ENCODE assay signal across 11 cellular contexts in the genomic region with DNA sequence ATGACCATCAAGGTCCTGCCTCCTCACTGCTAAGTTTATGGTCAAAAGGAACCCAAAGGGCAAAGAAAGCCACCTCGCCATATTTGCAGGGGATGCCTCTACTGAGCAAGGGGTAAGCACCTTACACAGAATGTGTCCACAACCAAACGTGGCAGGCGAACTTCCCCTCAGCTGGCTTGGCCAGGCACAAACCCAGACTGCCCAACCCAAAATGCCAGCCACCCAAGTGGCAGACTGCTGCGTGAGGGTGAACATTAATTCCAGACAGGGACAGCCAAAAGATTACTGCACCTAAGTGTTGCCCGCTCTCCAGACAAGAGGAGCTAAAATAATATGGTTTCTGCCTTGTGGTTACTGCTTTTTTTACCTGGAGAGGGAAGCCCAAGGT. TPM values are rescaled to one million over a fixed set of nuclear protein-coding genes. Genes with fewer than 3 reads are reported as not detected.
DNase-seq lines count a peak whose midpoint lies in the region; ATAC-seq and TF ChIP-seq lines count a peak whose summit lies in the region.
"Had no signal": no experiment of that assay in that cellular context is flagged by ENCODE, and none has a peak within 500 bp of the region (broad histone marks: within the 10 kb centered on the region; RNA-seq: fewer than 3 reads in every experiment).

No MANE protein-coding gene starts in this region.

- H3K79me2 ChIP-seq in ACC112 (ENCODE audit: control insufficient read depth, insufficient read depth, low read length, unreplicated experiment) (peaks cover 47% of the 10 kb centered on the region), parathyroid adenoma (peaks cover 8% of the 10 kb centered on the region)

- no peaks in the 10 kb centered on the region for H3K27me3 ChIP-seq in ACC112 (ENCODE audit: insufficient read depth, low read length)
- H3K27me3 ChIP-seq in ascending aorta, result no peaks in the 10 kb centered on the region
- peaks cover 0 to 17% (median 0%) of the 10 kb centered on the region in 7 donors for H3K27me3 ChIP-seq in heart right ventricle
- H3K27me3 ChIP-seq in parathyroid adenoma (ENCODE audit: control insufficient read depth, insufficient read depth, low read length), result no peaks in the 10 kb centered on the region

- DNase-seq in ascending aorta (ENCODE audit: low spot score in 2 of 2), result no peak
- peak in 1 of 2 donors; percentile 37 for DNase-seq in heart right ventricle
- DNase-seq in NCI-H524 treated with DMSO at 0.1 percent for 48 hours (lab: John Stamatoyannopoulos, UW), result no peak
- DNase-seq in ecto neural progenitor cell (ENCODE audit: low spot score), result no peak
- DNase-seq in T-helper 2 cell, result no peak
- DNase-seq: activated CD4-positive, alpha-beta T cell treated with anti-CD3 and anti-CD28 coated beads for 48 hours; NCI-H1048; NCI-H510A treated with DMSO at 0.1 percent for 48 hours had no signal

- H3K4me3 ChIP-seq in ACC112 (ENCODE audit: low read depth, low read length) (peak overlapping the region; percentile 57), ascending aorta (peak overlapping the region in 1 of 2 donors; percentile 65), heart right ventricle (peak overlapping the region in 8 of 10 donors; percentile 23 to 47 (median 42)), parathyroid adenoma (ENCODE audit: low read depth, low read length) (peak overlapping the region; percentile 28)

- H3K27ac ChIP-seq in ACC112 (ENCODE audit: low read depth, low read length) (0 out of 2 replicates have a peak overlapping the region, but pooled peaks have one; percentile 1), ascending aorta (peak overlapping the region; percentile 63 to 84), heart right ventricle (peak overlapping the region; percentile 81 to 96 (median 86)), parathyroid adenoma (peak overlapping the region; percentile 74)

- H3K36me3 ChIP-seq in ACC112 (ENCODE audit: insufficient read depth, low read length), result no peaks in the 10 kb centered on the region
- no peaks in the 10 kb centered on the region for H3K36me3 ChIP-seq in ascending aorta
- H3K36me3 ChIP-seq in heart right ventricle, result no peaks in the 10 kb centered on the region
- H3K36me3 ChIP-seq in parathyroid adenoma (ENCODE audit: control insufficient read depth, insufficient read depth, low read length), result no peaks in the 10 kb centered on the region

- intact Hi-C loops in ascending aorta (cut with DNase I), result loop anchor here (5.0 kb wide), 1 partner anchor 80 kb away; a partner anchor contains a TSS
- intact Hi-C loops in heart right ventricle (cut with DNase I), result loop anchor here in 5 of 10 donors (1.0 to 2.0 kb wide), 2 partner anchors 15 kb away; no protein-coding TSS in a partner anchor

- no peak overlapping the region for H2AFZ ChIP-seq in ACC112 (ENCODE audit: low read length, unreplicated experiment)
- peak overlapping the region; percentile 35 for H2AFZ ChIP-seq in parathyroid adenoma

- 39 to 40% methylated on average over 5 of the region's 5 CpGs for WGBS in heart right ventricle, 2 donors

- peak overlapping the region; percentile 52 for H3K4me2 ChIP-seq in parathyroid adenoma (ENCODE audit: low read length)

- TF ChIP-seq CTCF in ascending aorta (IDR thresholded peaks at IDR 0.05) (no peak), heart right ventricle (IDR thresholded peaks at IDR 0.05) (no peak), parathyroid adenoma (IDR thresholded peaks at IDR 0.05) (no peak)

- no peak overlapping the region for H3K9ac ChIP-seq in parathyroid adenoma

- peak; percentile 9 to 74 (median 45) for ATAC-seq in heart right ventricle
- no peak for ATAC-seq in HG03139 (IDR thresholded peaks at IDR 0.05; ENCODE audit: unreplicated experiment)

- peaks cover 42% of the 10 kb centered on the region for H3K4me1 ChIP-seq in ACC112 (ENCODE audit: control insufficient read depth, insufficient read depth, low read length, unreplicated experiment)
- H3K4me1 ChIP-seq in ascending aorta, result peaks cover 13 to 20% of the 10 kb centered on the region in 2 donors
- H3K4me1 ChIP-seq in heart right ventricle, result peaks cover 18 to 100% (median 82%) of the 10 kb centered on the region in 9 donors
- peaks cover 25% of the 10 kb centered on the region for H3K4me1 ChIP-seq in parathyroid adenoma

- no peaks in the 10 kb centered on the region for H3K9me3 ChIP-seq in ascending aorta
- no peaks in the 10 kb centered on the region for H3K9me3 ChIP-seq in heart right ventricle
- H3K9me3 ChIP-seq in parathyroid adenoma (ENCODE audit: control insufficient read depth, low read length), result no peaks in the 10 kb centered on the region

RNA-seq across cellular contexts. Expression of a gene that starts 16.0 kb away (rescaled TPM):
- total RNA-seq in ascending aorta (0.11 TPM), heart right ventricle (10 to 100 TPM in 7 of 10 donors, 1 to 10 TPM in 3; 7.7 to 14.1 (median 10.4) TPM)
- polyA plus RNA-seq in heart right ventricle, result 1 to 10 TPM; 2.3 to 3.1 TPM

Comparison
In these comparisons a context has a peak if more than half of its experiments do, and no peak if none do; other contexts are left out.
1. H3K27ac ChIP-seq: peak in every context shown above with its lines; median percentile 86 in heart right ventricle; 74 in parathyroid adenoma; 74 in ascending aorta; 1 in ACC112.